ENCODE assay signal across 8 cellular contexts in the genomic region with DNA sequence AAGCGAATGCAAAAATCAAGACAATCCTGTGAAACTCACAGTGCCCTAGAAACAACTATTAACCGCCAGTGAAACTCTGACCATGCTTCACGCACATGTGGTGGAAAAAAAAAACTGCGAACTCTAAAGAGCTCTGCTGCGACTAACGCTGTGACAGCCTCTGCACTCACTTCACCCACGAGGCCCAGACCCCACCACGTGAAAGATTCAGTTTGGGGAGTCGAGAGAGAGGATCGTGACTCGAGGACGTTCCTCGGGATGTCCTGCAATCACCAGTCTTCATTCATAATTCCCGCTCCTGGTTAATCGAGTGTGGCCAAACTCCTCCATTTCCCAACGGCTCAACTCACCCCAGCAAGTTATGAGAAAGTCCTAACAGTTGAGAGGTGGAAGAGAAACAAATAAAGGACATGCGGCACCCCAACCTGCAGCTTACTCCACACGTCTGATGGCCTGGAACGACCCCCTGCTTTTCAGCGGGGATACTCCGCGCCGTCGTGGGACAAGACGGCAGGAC. TPM values are rescaled to one million over a fixed set of nuclear protein-coding genes. Genes with fewer than 3 reads are reported as not detected.
DNase-seq lines count a peak whose midpoint lies in the region; ATAC-seq and TF ChIP-seq lines count a peak whose summit lies in the region.

No MANE protein-coding gene starts in this region.

- no peaks in the 10 kb centered on the region for H3K27me3 Mint-ChIP-seq in stimulated activated naive CD8-positive, alpha-beta T cell treated with anti-CD3 and anti-CD28 coated beads, Interleukin-15, amount 100 ng/mL, for 72 hours

- peak overlapping the region; percentile 91 to 100 for H3K4me3 Mint-ChIP-seq in stimulated activated naive CD8-positive, alpha-beta T cell treated with anti-CD3 and anti-CD28 coated beads, Interleukin-15, amount 100 ng/mL, for 72 hours

- ATAC-seq in stimulated activated naive CD8-positive, alpha-beta T cell treated with anti-CD3 and anti-CD28 coated beads, Interleukin-15, amount 100 ng/mL, for 72 hours, result no peak
- no peak for ATAC-seq in GM18873 (IDR thresholded peaks at IDR 0.05; ENCODE audit: low FRiP score, unreplicated experiment)

- no peaks in the 10 kb centered on the region for H3K9me3 Mint-ChIP-seq in stimulated activated naive CD8-positive, alpha-beta T cell treated with anti-CD3 and anti-CD28 coated beads, Interleukin-15, amount 100 ng/mL, for 72 hours

- peak overlapping the region; percentile 100 for H3K27ac Mint-ChIP-seq in stimulated activated naive CD8-positive, alpha-beta T cell treated with anti-CD3 and anti-CD28 coated beads, Interleukin-15, amount 100 ng/mL, for 72 hours

- H3K4me3 ChIP-seq in WI38 (ENCODE audit: low read depth, low read length), result peak overlapping the region; percentile 96

- H3K4me1 Mint-ChIP-seq in stimulated activated naive CD8-positive, alpha-beta T cell treated with anti-CD3 and anti-CD28 coated beads, Interleukin-15, amount 100 ng/mL, for 72 hours, result peaks cover 60% of the 10 kb centered on the region

- peak; percentile 5 for DNase-seq in A172 (ENCODE audit: low spot score)
- DNase-seq in H4 (ENCODE audit: low spot score), result peak; percentile 18
- peak; percentile 41 for DNase-seq in dermis blood vessel endothelial cell
- DNase-seq in myocyte (ENCODE audit: low read depth), result peak; percentile 44
- DNase-seq in stimulated activated naive CD8-positive, alpha-beta T cell treated with anti-CD3 and anti-CD28 coated beads, Interleukin-15, amount 100 ng/mL, for 72 hours, result peak; percentile 42 to 57
- DNase-seq in SHP77 (lab: John Stamatoyannopoulos, UW), result no peak

- no peak for TF ChIP-seq CTCF in WI38 (IDR thresholded peaks at IDR 0.05; ENCODE audit: low read depth, low read length)

RNA-seq across cellular contexts. Expression of a gene that starts 1.1 kb away (rescaled TPM):
- 269 and 369 TPM in 2 replicates for total RNA-seq in A172 (2014; rRNA removed; shearing (Covaris generic))
- 263 and 300 TPM in 2 replicates for total RNA-seq in H4 (2014; rRNA removed; shearing (Covaris generic))
- total RNA-seq in dermis blood vessel endothelial cell (250 and 428 TPM in 2 replicates), myocyte (258 and 268 TPM in 2 replicates)
- 124 TPM for polyA plus RNA-seq in myocyte (2012)

Comparison
In these comparisons a context has a peak if more than half of its experiments do, and no peak if none do; other contexts are left out.
1. DNase-seq: peak in A172 (single experiment), H4 (single experiment), dermis blood vessel endothelial cell (single experiment), myocyte (single experiment) and stimulated activated naive CD8-positive, alpha-beta T cell treated with anti-CD3 and anti-CD28 coated beads, Interleukin-15, amount 100 ng/mL, for 72 hours (2 of 2); none in SHP77 (0 of 2).